ENCODE assay signal across 8 cellular contexts in the genomic region with DNA sequence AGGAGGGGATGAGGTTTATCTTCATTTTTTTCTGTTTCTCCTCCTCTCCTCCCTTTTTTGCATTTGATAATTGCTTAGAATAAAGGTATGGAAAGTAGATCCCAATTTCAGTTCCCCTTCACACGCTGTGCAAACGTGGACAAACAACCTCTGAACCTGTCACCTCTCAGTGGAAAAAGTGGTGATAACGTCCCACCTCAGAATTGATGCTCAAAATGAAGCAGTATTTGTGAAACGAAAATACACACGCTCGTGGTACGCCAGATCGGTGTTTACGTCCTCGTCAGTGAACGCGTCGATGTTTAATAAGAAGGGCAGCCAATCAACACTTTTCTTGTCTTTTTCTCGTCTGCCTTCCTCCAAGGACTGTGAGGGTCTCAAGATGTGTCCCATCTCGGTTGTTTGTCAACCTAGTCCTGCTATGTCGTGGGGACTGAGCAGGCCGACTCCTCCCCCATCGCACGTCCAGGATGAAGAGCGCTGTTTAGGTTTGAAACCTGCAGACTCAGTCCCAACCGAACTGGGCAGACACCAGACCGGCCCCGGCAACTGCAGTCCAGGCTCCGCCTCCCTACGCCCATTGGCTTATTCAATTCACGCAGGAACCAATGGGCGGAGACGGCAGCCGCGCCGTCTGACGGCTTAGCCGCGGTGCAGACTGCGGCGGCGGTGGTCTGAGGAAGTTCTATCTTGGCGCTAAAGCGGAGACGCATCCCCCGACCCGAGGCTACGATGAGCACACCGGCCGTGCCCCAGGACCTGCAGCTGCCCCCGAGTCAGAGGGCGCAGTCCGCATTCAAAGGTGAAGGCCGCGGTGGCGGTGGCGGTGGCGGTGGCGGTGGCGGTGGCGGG. TPM values are rescaled to one million over a fixed set of nuclear protein-coding genes. Genes with fewer than 3 reads are reported as not detected.
DNase-seq lines count a peak whose midpoint lies in the region; ATAC-seq and TF ChIP-seq lines count a peak whose summit lies in the region.

A gene with protein sequence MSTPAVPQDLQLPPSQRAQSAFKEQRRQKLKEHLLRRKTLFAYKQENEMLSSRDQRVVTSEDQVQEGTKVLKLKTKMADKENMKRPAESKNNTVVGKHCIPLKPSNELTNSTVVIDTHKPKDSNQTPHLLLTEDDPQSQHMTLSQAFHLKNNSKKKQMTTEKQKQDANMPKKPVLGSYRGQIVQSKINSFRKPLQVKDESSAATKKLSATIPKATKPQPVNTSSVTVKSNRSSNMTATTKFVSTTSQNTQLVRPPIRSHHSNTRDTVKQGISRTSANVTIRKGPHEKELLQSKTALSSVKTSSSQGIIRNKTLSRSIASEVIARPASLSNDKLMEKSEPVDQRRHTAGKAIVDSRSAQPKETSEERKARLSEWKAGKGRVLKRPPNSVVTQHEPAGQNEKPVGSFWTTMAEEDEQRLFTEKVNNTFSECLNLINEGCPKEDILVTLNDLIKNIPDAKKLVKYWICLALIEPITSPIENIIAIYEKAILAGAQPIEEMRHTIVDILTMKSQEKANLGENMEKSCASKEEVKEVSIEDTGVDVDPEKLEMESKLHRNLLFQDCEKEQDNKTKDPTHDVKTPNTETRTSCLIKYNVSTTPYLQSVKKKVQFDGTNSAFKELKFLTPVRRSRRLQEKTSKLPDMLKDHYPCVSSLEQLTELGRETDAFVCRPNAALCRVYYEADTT (plus strand): TSS at position 654 of the 852 bp plus-strand sequence. CDS start 79 bp downstream, at position 733.

- H3K4me3 ChIP-seq in BLaER1 treated with 17β-estradiol and CSF1 and Interleukin-3, amounts not matched to agents 10 nM and 100 nM, result peak within 1 kb of the TSS; percentile 67 to 84 (median 74)
- H3K4me3 ChIP-seq in left lung, result peak within 1 kb of the TSS; percentile 80 to 86

- ATAC-seq in GM19351 (IDR thresholded peaks at IDR 0.05; ENCODE audit: unreplicated experiment), result peak; percentile 67
- peak; percentile 71 for ATAC-seq in HG03521 (IDR thresholded peaks at IDR 0.05; ENCODE audit: unreplicated experiment)
- peak; percentile 91 for ATAC-seq in left lung

- H3K36me3 ChIP-seq in BLaER1 treated with 17β-estradiol and CSF1 and Interleukin-3, amounts not matched to agents 10 nM and 100 nM, result peaks cover 12 to 37% (median 34%) of the 10 kb centered on the region in 11 experiments; a peak in 21 of 22 replicates
- H3K36me3 ChIP-seq in left lung, result no peaks in the 10 kb centered on the region

- H3K27me3 ChIP-seq in BLaER1 treated with 17β-estradiol and CSF1 and Interleukin-3, amounts not matched to agents 10 nM and 100 nM, result no peaks in the 10 kb centered on the region
- H3K27me3 ChIP-seq in left lung, result no peaks in the 10 kb centered on the region

- H4K20me1 ChIP-seq in BLaER1 treated with 17β-estradiol and CSF1 and Interleukin-3, amounts not matched to agents 10 nM and 100 nM, result peaks cover 0 to 32% (median 18%) of the 10 kb centered on the region in 11 experiments; a peak in 14 of 22 replicates

- DNase-seq in NCI-H748 (lab: John Stamatoyannopoulos, UW; ENCODE audit: unreplicated experiment) (peak; percentile 98), left lung (peak; percentile 95 to 96)
- peak; percentile 92 for DNase-seq in activated CD4-positive, alpha-beta T cell treated with anti-CD3 and anti-CD28 coated beads, Interleukin-2, amount 50 U/mL, for 1 hour
- DNase-seq in stimulated activated CD4-positive, alpha-beta T cell treated with anti-CD3 and anti-CD28 coated beads, Interleukin-2, amount 100 ng/mL, for 48 hours, result peak; percentile 85 to 89

- H3K4me2 ChIP-seq in BLaER1 treated with 17β-estradiol and CSF1 and Interleukin-3, amounts not matched to agents 10 nM and 100 nM, result peak within 1 kb of the TSS; percentile 91 to 99 (median 98)

- peaks cover 28% of the 10 kb centered on the region for H3K36me3 Mint-ChIP-seq in dendritic cell treated with granulocyte-macrophage colony-stimulating factor and Interleukin-4, amounts not matched to agents 40 ng/mL and 50 ng/mL, for 4 days (ENCODE audit: low read depth)

- H3K27ac ChIP-seq in BLaER1 treated with 17β-estradiol and CSF1 and Interleukin-3, amounts not matched to agents 10 nM and 100 nM, result peak within 1 kb of the TSS; percentile 76 to 98 (median 94)
- H3K27ac ChIP-seq in left lung, result peak within 1 kb of the TSS; percentile 94 to 95

- peaks cover 26 to 61% (median 46%) of the 10 kb centered on the region in 10 experiments for H3K4me1 ChIP-seq in BLaER1 treated with 17β-estradiol and CSF1 and Interleukin-3, amounts not matched to agents 10 nM and 100 nM
- peaks cover 4 to 26% of the 10 kb centered on the region in 2 donors for H3K4me1 ChIP-seq in left lung

- no peaks in the 10 kb centered on the region for H3K27me3 Mint-ChIP-seq in dendritic cell treated with granulocyte-macrophage colony-stimulating factor and Interleukin-4, amounts not matched to agents 40 ng/mL and 50 ng/mL, for 4 days

- peaks cover 17% of the 10 kb centered on the region for H3K4me1 Mint-ChIP-seq in dendritic cell treated with granulocyte-macrophage colony-stimulating factor and Interleukin-4, amounts not matched to agents 40 ng/mL and 50 ng/mL, for 4 days (ENCODE audit: low read depth)

- H3K9me3 ChIP-seq in BLaER1 treated with 17β-estradiol and CSF1 and Interleukin-3, amounts not matched to agents 10 nM and 100 nM (replicated peaks in 1 of 11), result no peaks in the 10 kb centered on the region
- no peaks in the 10 kb centered on the region for H3K9me3 ChIP-seq in left lung

- TF ChIP-seq CTCF in left lung (IDR thresholded peaks at IDR 0.05), result no peak

- intact Hi-C loops in dendritic cell treated with granulocyte-macrophage colony-stimulating factor and Interleukin-4, amounts not matched to agents 40 ng/mL and 50 ng/mL, for 4 days (cut with micrococcal nuclease), result loop anchor here (1.0 to 5.0 kb wide), 3 partner anchors 108 to 443 kb away; a partner anchor contains a TSS
- intact Hi-C loops in left lung (cut with DNase I), result loop anchor here in 1 of 2 donors (5.0 kb wide), 1 partner anchor 113 kb away; no protein-coding TSS in a partner anchor

- peak within 1 kb of the TSS; percentile 99 for H3K27ac Mint-ChIP-seq in dendritic cell treated with granulocyte-macrophage colony-stimulating factor and Interleukin-4, amounts not matched to agents 40 ng/mL and 50 ng/mL, for 4 days

- H3K9me3 Mint-ChIP-seq in dendritic cell treated with granulocyte-macrophage colony-stimulating factor and Interleukin-4, amounts not matched to agents 40 ng/mL and 50 ng/mL, for 4 days, result no peaks in the 10 kb centered on the region

- H3K4me3 Mint-ChIP-seq in dendritic cell treated with granulocyte-macrophage colony-stimulating factor and Interleukin-4, amounts not matched to agents 40 ng/mL and 50 ng/mL, for 4 days, result peak within 1 kb of the TSS; percentile 95

- peak within 1 kb of the TSS; percentile 87 to 97 (median 90) for H3K9ac ChIP-seq in BLaER1 treated with 17β-estradiol and CSF1 and Interleukin-3, amounts not matched to agents 10 nM and 100 nM

RNA-seq across cellular contexts. Expression of the gene that starts here (rescaled TPM):
- total RNA-seq in left lung, result 10 to 100 TPM in 1 of 2 donors, 1 to 10 TPM in 1; 8.6 to 25.0 TPM

Comparison
In these comparisons a context has a peak if more than half of its experiments do, and no peak if none do; other contexts are left out.
1. Peak in every context shown above with its lines: DNase-seq, ATAC-seq, H3K4me3 ChIP-seq and H3K27ac ChIP-seq.